7 cellular contexts compared by ENCODE assay signal in the genomic region with DNA sequence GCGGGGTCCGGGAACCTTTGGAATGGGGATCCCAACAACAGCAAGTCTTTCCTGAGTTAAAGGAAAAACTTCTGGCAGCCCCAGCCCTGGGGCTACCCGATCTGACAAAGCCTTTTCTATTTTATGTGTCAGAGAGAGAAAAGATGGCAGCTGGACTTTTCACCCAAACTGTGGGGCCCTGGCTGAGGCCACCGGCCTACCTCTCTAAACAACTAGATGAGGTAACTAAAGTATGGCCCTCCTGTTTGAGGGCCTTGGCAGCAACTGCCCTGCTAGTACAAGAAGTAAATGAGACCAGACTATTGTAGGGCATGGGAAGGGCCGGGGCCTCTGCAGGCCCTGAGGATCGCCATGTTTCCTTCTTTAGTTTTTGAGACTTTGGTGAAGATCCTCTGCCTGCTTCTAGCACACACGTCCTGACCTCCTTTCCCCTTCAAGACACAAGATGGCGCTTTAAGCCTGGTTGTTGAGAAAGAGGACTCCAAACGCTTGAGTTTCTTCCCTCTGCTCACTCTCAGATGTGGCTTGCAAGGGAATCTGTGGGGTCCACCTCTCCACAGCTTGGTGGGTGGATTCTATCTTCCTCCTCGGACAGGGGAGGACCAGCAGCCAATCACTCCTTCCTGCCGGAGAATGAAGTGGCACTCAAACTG. TPM values are rescaled to one million over a fixed set of nuclear protein-coding genes. Genes with fewer than 3 reads are reported as not detected.
DNase-seq lines count a peak whose midpoint lies in the region; ATAC-seq, FAIRE-seq and TF ChIP-seq lines count a peak whose summit lies in the region.

No MANE protein-coding gene starts in this region.

- H3K9ac ChIP-seq in DND-41 (ENCODE audit: low read depth, low read length) (no peak overlapping the region), K562 (ENCODE audit: insufficient read depth in 1 of 2, low read depth in 2 of 2, low read length in 2 of 2) (no peak overlapping the region)

- intact Hi-C loops in K562 (cut with micrococcal nuclease): loop anchor here (1.0 to 10.0 kb wide), 4 partner anchors 58 to 300 kb away; no protein-coding TSS in a partner anchor

- CTCF ChIA-PET in K562 (lab: Yijun Ruan, JAX; ENCODE audit: low intra/inter-chr PET ratio): interaction anchor here (0.6 to 4.0 kb wide), 6 partner anchors 123 to 301 kb away, joined by 3 to 15 read pairs (median 4); no protein-coding TSS in a partner anchor

- H2AFZ ChIP-seq in DND-41 (ENCODE audit: low read depth, low read length) (no peak overlapping the region), K562 (ENCODE audit: low read depth, low read length) (no peak overlapping the region)

- in situ Hi-C loops in K562 (cut with MboI): loop anchor here (5.0 kb wide), 1 partner anchor 254 kb away; no protein-coding TSS in a partner anchor

- DNase-seq in DND-41 (peak; percentile 61), HT-29 (ENCODE audit: low spot score) (peak; percentile 71), NCI-H82 (lab: John Stamatoyannopoulos, UW) (peak; percentile 81), K562 (ENCODE audit: extremely low read depth in 1 of 4, low spot score in 3 of 4) (peak; percentile 40 to 64 (median 46)), islet precursor cell (peak; percentile 85)
- peak; percentile 5 for DNase-seq in stimulated activated CD4-positive, alpha-beta T cell treated with anti-CD3 and anti-CD28 coated beads, Interleukin-4, amount 100 ng/mL, for 48 hours (ENCODE audit: low read depth in 2 of 2)

- TF ChIP-seq RAD21 in K562 (CRISPR knock-in tag; conservative IDR thresholded peaks at IDR 0.05 in 1 of 2, IDR thresholded peaks at IDR 0.05 in 1 of 2): peak; percentile 86 to 88

- H3K4me2 ChIP-seq in DND-41 (ENCODE audit: insufficient read depth, low read length) (no peak overlapping the region), K562 (ENCODE audit: insufficient read depth, low read length) (no peak overlapping the region)

- peak; percentile 68 for ATAC-seq in DND-41 (ENCODE audit: insufficient read depth, low read depth)
- peak; percentile 72 for ATAC-seq in K562
- ATAC-seq in GM21529 (IDR thresholded peaks at IDR 0.05; ENCODE audit: unreplicated experiment): no peak

- H3K4me1 ChIP-seq in DND-41 (ENCODE audit: insufficient read depth, low read length) (no peaks in the 10 kb centered on the region), K562 (replicated peaks in 1 of 2; ENCODE audit: control insufficient read depth in 2 of 2, insufficient read depth in 2 of 2, low read length in 2 of 2) (no peaks in the 10 kb centered on the region)

- H3K27me3 ChIP-seq in DND-41 (ENCODE audit: insufficient read depth, low read length, poor library complexity) (no peaks in the 10 kb centered on the region), K562 (ENCODE audit: control insufficient read depth in 2 of 2, insufficient read depth in 2 of 2, low read length in 2 of 2) (peaks cover 0 to 7% of the 10 kb centered on the region in 2 experiments; a peak in 1 of 5 replicates)

- TF ChIP-seq POLR2A in K562 (conservative IDR thresholded peaks at IDR 0.05): no peak

- no peaks in the 10 kb centered on the region for H4K20me1 ChIP-seq in DND-41 (ENCODE audit: insufficient read depth, low read length)
- no peaks in the 10 kb centered on the region for H4K20me1 ChIP-seq in K562 (replicated peaks; ENCODE audit: control insufficient read depth, insufficient read depth, low read length)

- H3K79me2 ChIP-seq in DND-41 (ENCODE audit: insufficient read depth, low read length) (no peaks in the 10 kb centered on the region), K562 (ENCODE audit: control insufficient read depth, insufficient read depth, low read length) (no peaks in the 10 kb centered on the region)

- no peak for TF ChIP-seq EP300 in K562 (IDR thresholded peaks at IDR 0.05; ENCODE audit: low read length)

- H3K4me3 ChIP-seq in DND-41 (ENCODE audit: low read depth in 1 of 2, low read length in 2 of 2) (no peak overlapping the region), K562 (no peak overlapping the region)

- no TSS peak for BruUV-seq in K562 (replicated peaks; lab: Mats Ljungman, UMichigan)

- FAIRE-seq in K562 (lab: Jason Lieb, UNC): peak; percentile 82

- 1% methylated on average over 11 of the region's 11 CpGs for WGBS in K562 (ENCODE audit: insufficient coverage, low coverage, missing lambda C conversion rate)

- no peak overlapping the region for H3K27ac ChIP-seq in DND-41 (ENCODE audit: low read length)
- H3K27ac ChIP-seq in K562 (ENCODE audit: extremely low read depth, low read depth, low read length): no peak overlapping the region

- TF ChIP-seq CTCF in DND-41 (IDR thresholded peaks at IDR 0.05; ENCODE audit: borderline replicate concordance, extremely low read depth, low read length, poor library complexity, severe bottlenecking) (peak; percentile 76), K562 (IDR thresholded peaks at IDR 0.05 in 2 of 3, conservative IDR thresholded peaks at IDR 0.05 in 1 of 3; ENCODE audit: insufficient read depth in 2 of 3, low read depth in 1 of 3, low read length in 3 of 3) (peak; percentile 66 to 81 (median 70); a peak in 5 of 6 replicates)

- H3K36me3 ChIP-seq in DND-41 (ENCODE audit: insufficient read depth, low read length) (no peaks in the 10 kb centered on the region), K562 (ENCODE audit: control insufficient read depth, insufficient read depth, low read length) (no peaks in the 10 kb centered on the region)

- POLR2A ChIA-PET in K562 (lab: Yijun Ruan, JAX): interaction anchor here (0.6 kb wide), 1 partner anchor 251 kb away, joined by 3 read pairs; no protein-coding TSS in a partner anchor

- H3K9me3 ChIP-seq in DND-41 (ENCODE audit: insufficient read depth, low read length, severe bottlenecking): no peaks in the 10 kb centered on the region
- no peaks in the 10 kb centered on the region for H3K9me3 ChIP-seq in K562 (replicated peaks; ENCODE audit: control insufficient read depth, insufficient read depth, low read depth, low read length)

- no peaks in the 10 kb centered on the region for H3K9me1 ChIP-seq in K562 (ENCODE audit: control insufficient read depth, insufficient read depth, low read length)

TF ChIP-seq in K562, 482 proteins besides CTCF, POLR2A, EP300 and RAD21:
- TF ChIP-seq, protein P1, sequence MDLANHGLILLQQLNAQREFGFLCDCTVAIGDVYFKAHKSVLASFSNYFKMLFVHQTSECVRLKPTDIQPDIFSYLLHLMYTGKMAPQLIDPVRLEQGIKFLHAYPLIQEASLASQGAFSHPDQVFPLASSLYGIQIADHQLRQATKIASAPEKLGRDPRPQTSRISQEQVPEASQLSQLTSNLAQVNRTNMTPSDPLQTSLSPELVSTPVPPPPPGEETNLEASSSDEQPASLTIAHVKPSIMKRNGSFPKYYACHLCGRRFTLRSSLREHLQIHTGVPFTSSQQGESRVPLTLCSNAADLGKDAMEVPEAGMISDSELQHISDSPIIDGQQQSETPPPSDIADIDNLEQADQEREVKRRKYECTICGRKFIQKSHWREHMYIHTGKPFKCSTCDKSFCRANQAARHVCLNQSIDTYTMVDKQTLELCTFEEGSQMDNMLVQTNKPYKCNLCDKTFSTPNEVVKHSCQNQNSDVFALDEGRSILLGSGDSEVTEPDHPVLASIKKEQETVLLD (IDR thresholded peaks at IDR 0.05): no peak
- TF ChIP-seq, protein P2, sequence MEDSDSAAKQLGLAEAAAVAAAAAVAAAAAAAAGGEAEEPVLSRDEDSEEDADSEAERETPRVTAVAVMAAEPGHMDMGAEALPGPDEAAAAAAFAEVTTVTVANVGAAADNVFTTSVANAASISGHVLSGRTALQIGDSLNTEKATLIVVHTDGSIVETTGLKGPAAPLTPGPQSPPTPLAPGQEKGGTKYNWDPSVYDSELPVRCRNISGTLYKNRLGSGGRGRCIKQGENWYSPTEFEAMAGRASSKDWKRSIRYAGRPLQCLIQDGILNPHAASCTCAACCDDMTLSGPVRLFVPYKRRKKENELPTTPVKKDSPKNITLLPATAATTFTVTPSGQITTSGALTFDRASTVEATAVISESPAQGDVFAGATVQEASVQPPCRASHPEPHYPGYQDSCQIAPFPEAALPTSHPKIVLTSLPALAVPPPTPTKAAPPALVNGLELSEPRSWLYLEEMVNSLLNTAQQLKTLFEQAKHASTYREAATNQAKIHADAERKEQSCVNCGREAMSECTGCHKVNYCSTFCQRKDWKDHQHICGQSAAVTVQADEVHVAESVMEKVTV (CRISPR knock-in tag; IDR thresholded peaks at IDR 0.05): peak; percentile 76
- TF ChIP-seq BCOR (IDR thresholded peaks at IDR 0.05) (no peak), SMC3 (conservative IDR thresholded peaks at IDR 0.05; ENCODE audit: insufficient read depth, low read depth, low read length) (peak; percentile 69)
- TF ChIP-seq, protein P3, sequence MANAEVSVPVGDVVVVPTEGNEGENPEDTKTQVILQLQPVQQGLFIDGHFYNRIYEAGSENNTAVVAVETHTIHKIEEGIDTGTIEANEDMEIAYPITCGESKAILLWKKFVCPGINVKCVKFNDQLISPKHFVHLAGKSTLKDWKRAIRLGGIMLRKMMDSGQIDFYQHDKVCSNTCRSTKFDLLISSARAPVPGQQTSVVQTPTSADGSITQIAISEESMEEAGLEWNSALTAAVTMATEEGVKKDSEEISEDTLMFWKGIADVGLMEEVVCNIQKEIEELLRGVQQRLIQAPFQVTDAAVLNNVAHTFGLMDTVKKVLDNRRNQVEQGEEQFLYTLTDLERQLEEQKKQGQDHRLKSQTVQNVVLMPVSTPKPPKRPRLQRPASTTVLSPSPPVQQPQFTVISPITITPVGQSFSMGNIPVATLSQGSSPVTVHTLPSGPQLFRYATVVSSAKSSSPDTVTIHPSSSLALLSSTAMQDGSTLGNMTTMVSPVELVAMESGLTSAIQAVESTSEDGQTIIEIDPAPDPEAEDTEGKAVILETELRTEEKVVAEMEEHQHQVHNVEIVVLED (CRISPR knock-in tag; IDR thresholded peaks at IDR 0.05): no peak
TF ChIP-seq in K562: peak in this region for 2.

RNA-seq across cellular contexts. Expression of a gene that starts 18.5 kb away (rescaled TPM):
- not detected in 2 replicates for total RNA-seq in HT-29 (2014; rRNA removed; shearing (Covaris generic))
- not detected in 2 replicates for total RNA-seq in K562 (2011; cell fraction: chromatin; rRNA removed; ENCODE audit: low replicate concordance)
- not detected in 2 replicates for total RNA-seq in K562 (2011; cell fraction: nucleolus; rRNA removed)
- not detected in 2 replicates for total RNA-seq in K562 (2011; cell fraction: nucleoplasm; rRNA removed)
- total RNA-seq in K562 (2014; rRNA removed): not detected in 2 replicates
- not detected in 2 replicates for total RNA-seq in K562 (2014; rRNA removed; fragmentation: Illumina TruSeq; extraction: Trizol)
- total RNA-seq in K562 (2015; rRNA removed; fragmentation: Illumina TruSeq; extraction: Trizol): not detected in 2 replicates
- not detected in 2 replicates for total RNA-seq in K562 (2021)
- polyA plus RNA-seq in K562 (2011; rRNA removed): not detected in 2 replicates
- not detected in 2 replicates for polyA plus RNA-seq in K562 (2011; cell fraction: cytosol; rRNA removed)
- polyA plus RNA-seq in K562 (2011; cell fraction: nucleus; rRNA removed): not detected in 2 replicates
- not detected in 2 replicates for polyA plus RNA-seq in K562 (2012)
- not detected in 2 replicates for polyA plus RNA-seq in K562 (2014; fragmentation: Illumina TruSeq; extraction: Trizol)
- not detected for polyA plus RNA-seq in K562 (2014; fragmentation: Nextera tagmentation; extraction: Ambion mirVana)
- not detected in 2 replicates for polyA plus RNA-seq in K562 (2014; rRNA removed)
- polyA minus RNA-seq in K562 (2011; rRNA and poly(A)+ RNA removed): not detected in 2 replicates
- polyA minus RNA-seq in K562 (2011; cell fraction: cytosol; rRNA and poly(A)+ RNA removed): not detected in 2 replicates
- not detected in 2 replicates for polyA minus RNA-seq in K562 (2011; cell fraction: nucleus; rRNA and poly(A)+ RNA removed)

Comparison
In these comparisons a context has a peak if more than half of its experiments do, and no peak if none do; other contexts are left out.
1. DNase-seq: peak in every context shown above with its lines; median percentile 85 in islet precursor cell; 81 in NCI-H82; 71 in HT-29; 61 in DND-41; 46 in K562; 5 in stimulated activated CD4-positive, alpha-beta T cell treated with anti-CD3 and anti-CD28 coated beads, Interleukin-4, amount 100 ng/mL, for 48 hours.